In genomic region chr1:116203936-116204335, GRCh38 we compare ENCODE assay signal across 18 cellular contexts.
DNase-seq lines count a peak whose midpoint lies in the region; ATAC-seq, FAIRE-seq and TF ChIP-seq lines count a peak whose summit lies in the region.
"Had no signal": no experiment of that assay in that cellular context is flagged by ENCODE, and none has a peak within 500 bp of the region (broad histone marks: within the 10 kb centered on the region; RNA-seq: fewer than 3 reads in every experiment).

No MANE protein-coding gene starts in this region.

- H3K9ac ChIP-seq in K562 (ENCODE audit: insufficient read depth in 1 of 2, low read depth in 2 of 2, low read length in 2 of 2) (no peak overlapping the region), parathyroid adenoma (no peak overlapping the region)
- H3K9ac ChIP-seq: BLaER1 treated with 17β-estradiol and CSF1 and Interleukin-3, amounts not matched to agents 10 nM and 100 nM had no signal

- H3K79me2 ChIP-seq in K562 (ENCODE audit: control insufficient read depth, insufficient read depth, low read length) (no peaks in the 10 kb centered on the region), parathyroid adenoma (no peaks in the 10 kb centered on the region)

- H3K4me2 ChIP-seq in K562 (ENCODE audit: insufficient read depth, low read length): no peak overlapping the region
- no peak overlapping the region for H3K4me2 ChIP-seq in parathyroid adenoma (ENCODE audit: low read length)
- H3K4me2 ChIP-seq: BLaER1 treated with 17β-estradiol and CSF1 and Interleukin-3, amounts not matched to agents 10 nM and 100 nM; PC-9 had no signal

- FAIRE-seq in K562 (lab: Jason Lieb, UNC): no peak

- no TSS peak for BruUV-seq in K562 (replicated peaks; lab: Mats Ljungman, UMichigan)

- no peaks in the 10 kb centered on the region for H4K20me1 ChIP-seq in K562 (replicated peaks; ENCODE audit: control insufficient read depth, insufficient read depth, low read length)
- H4K20me1 ChIP-seq: BLaER1 treated with 17β-estradiol and CSF1 and Interleukin-3, amounts not matched to agents 10 nM and 100 nM had no signal

- H3K9me3 ChIP-seq in K562 (replicated peaks; ENCODE audit: control insufficient read depth, insufficient read depth, low read depth, low read length) (no peaks in the 10 kb centered on the region), parathyroid adenoma (ENCODE audit: control insufficient read depth, low read length) (no peaks in the 10 kb centered on the region)
- H3K9me3 ChIP-seq: BLaER1 treated with 17β-estradiol and CSF1 and Interleukin-3, amounts not matched to agents 10 nM and 100 nM had no signal

- no peak overlapping the region for H2AFZ ChIP-seq in K562 (ENCODE audit: low read depth, low read length)
- no peak overlapping the region for H2AFZ ChIP-seq in parathyroid adenoma
- H2AFZ ChIP-seq: PC-9 had no signal

- WGBS in K562 (ENCODE audit: insufficient coverage, low coverage, missing lambda C conversion rate): 0% methylated on average over 4 of the region's 4 CpGs

- TF ChIP-seq CTCF in C4-2B (conservative IDR thresholded peaks at IDR 0.05): no peak
- no peak for TF ChIP-seq CTCF in K562 (IDR thresholded peaks at IDR 0.05 in 2 of 3, conservative IDR thresholded peaks at IDR 0.05 in 1 of 3; ENCODE audit: insufficient read depth in 2 of 3, low read depth in 1 of 3, low read length in 3 of 3)
- no peak for TF ChIP-seq CTCF in parathyroid adenoma (IDR thresholded peaks at IDR 0.05)

- POLR2A ChIA-PET in K562 (lab: Yijun Ruan, JAX): interaction anchor here (0.8 kb wide), 1 partner anchor 212 kb away, joined by 3 read pairs; no protein-coding TSS in a partner anchor

- no peaks in the 10 kb centered on the region for H3K4me1 ChIP-seq in K562 (replicated peaks in 1 of 2; ENCODE audit: control insufficient read depth in 2 of 2, insufficient read depth in 2 of 2, low read length in 2 of 2)
- H3K4me1 ChIP-seq in parathyroid adenoma: peaks cover 20% of the 10 kb centered on the region
- H3K4me1 ChIP-seq: BLaER1 treated with 17β-estradiol and CSF1 and Interleukin-3, amounts not matched to agents 10 nM and 100 nM had no signal

- no peaks in the 10 kb centered on the region for H3K9me1 ChIP-seq in K562 (ENCODE audit: control insufficient read depth, insufficient read depth, low read length)

- H3K27me3 ChIP-seq in K562 (ENCODE audit: control insufficient read depth in 2 of 2, insufficient read depth in 2 of 2, low read length in 2 of 2) (peaks cover 14 to 27% of the 10 kb centered on the region in 2 experiments), parathyroid adenoma (ENCODE audit: control insufficient read depth, insufficient read depth, low read length) (no peaks in the 10 kb centered on the region)
- H3K27me3 ChIP-seq: BLaER1 treated with 17β-estradiol and CSF1 and Interleukin-3, amounts not matched to agents 10 nM and 100 nM had no signal

- no peak overlapping the region for H3K4me3 ChIP-seq in K562
- no peak overlapping the region for H3K4me3 ChIP-seq in parathyroid adenoma (ENCODE audit: low read depth, low read length)
- H3K4me3 ChIP-seq: BLaER1 treated with 17β-estradiol and CSF1 and Interleukin-3, amounts not matched to agents 10 nM and 100 nM; PC-9 had no signal

- H3K36me3 ChIP-seq in K562 (ENCODE audit: control insufficient read depth, insufficient read depth, low read length): no peaks in the 10 kb centered on the region
- no peaks in the 10 kb centered on the region for H3K36me3 ChIP-seq in parathyroid adenoma (ENCODE audit: control insufficient read depth, insufficient read depth, low read length)
- H3K36me3 ChIP-seq: BLaER1 treated with 17β-estradiol and CSF1 and Interleukin-3, amounts not matched to agents 10 nM and 100 nM had no signal

- TF ChIP-seq RAD21 in K562 (CRISPR knock-in tag; conservative IDR thresholded peaks at IDR 0.05 in 1 of 2, IDR thresholded peaks at IDR 0.05 in 1 of 2): no peak

- no peak for TF ChIP-seq EP300 in K562 (IDR thresholded peaks at IDR 0.05; ENCODE audit: low read length)

- H3K27ac ChIP-seq in C4-2B (peak overlapping the region; percentile 74; the same call in 1 of the 2 replicates), K562 (ENCODE audit: extremely low read depth, low read depth, low read length) (no peak overlapping the region), parathyroid adenoma (peak overlapping the region; percentile 96)
- H3K27ac ChIP-seq: BLaER1 treated with 17β-estradiol and CSF1 and Interleukin-3, amounts not matched to agents 10 nM and 100 nM; HL-60; PC-9 had no signal

- DNase-seq in NCI-H1694 treated with DMSO at 0.1 percent for 48 hours (lab: John Stamatoyannopoulos, UW) (peak; percentile 25), K562 (ENCODE audit: extremely low read depth in 1 of 4, low spot score in 3 of 4) (no peak), CD1c-positive myeloid dendritic cell (ENCODE audit: extremely low spot score) (no peak), iPS-NIHi7 (ENCODE audit: extremely low spot score) (no peak), HUDEP-2 (lab: John Stamatoyannopoulos, UW; ENCODE audit: unreplicated experiment in 76 of 76) (no peak)
- DNase-seq: DND-41, H7, IMR-90, Karpas-422, NCI-H1048, NCI-H1436, NCI-H2081, NCI-H510A, PC-9 had no signal

- intact Hi-C loops in K562 (cut with micrococcal nuclease): no loop called here

- CTCF ChIA-PET in K562 (lab: Yijun Ruan, JAX; ENCODE audit: low intra/inter-chr PET ratio): no interaction called here

- ATAC-seq in K562: no peak

- in situ Hi-C loops in K562 (cut with MboI): no loop called here

- no peak for TF ChIP-seq POLR2A in K562 (conservative IDR thresholded peaks at IDR 0.05)

TF ChIP-seq in K562, 482 proteins besides CTCF, POLR2A, EP300 and RAD21:
- TF ChIP-seq, protein P1, sequence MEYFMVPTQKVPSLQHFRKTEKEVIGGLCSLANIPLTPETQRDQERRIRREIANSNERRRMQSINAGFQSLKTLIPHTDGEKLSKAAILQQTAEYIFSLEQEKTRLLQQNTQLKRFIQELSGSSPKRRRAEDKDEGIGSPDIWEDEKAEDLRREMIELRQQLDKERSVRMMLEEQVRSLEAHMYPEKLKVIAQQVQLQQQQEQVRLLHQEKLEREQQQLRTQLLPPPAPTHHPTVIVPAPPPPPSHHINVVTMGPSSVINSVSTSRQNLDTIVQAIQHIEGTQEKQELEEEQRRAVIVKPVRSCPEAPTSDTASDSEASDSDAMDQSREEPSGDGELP (CRISPR knock-in tag; IDR thresholded peaks at IDR 0.05; ENCODE audit: borderline replicate concordance): no peak
- TF ChIP-seq, protein P2, sequence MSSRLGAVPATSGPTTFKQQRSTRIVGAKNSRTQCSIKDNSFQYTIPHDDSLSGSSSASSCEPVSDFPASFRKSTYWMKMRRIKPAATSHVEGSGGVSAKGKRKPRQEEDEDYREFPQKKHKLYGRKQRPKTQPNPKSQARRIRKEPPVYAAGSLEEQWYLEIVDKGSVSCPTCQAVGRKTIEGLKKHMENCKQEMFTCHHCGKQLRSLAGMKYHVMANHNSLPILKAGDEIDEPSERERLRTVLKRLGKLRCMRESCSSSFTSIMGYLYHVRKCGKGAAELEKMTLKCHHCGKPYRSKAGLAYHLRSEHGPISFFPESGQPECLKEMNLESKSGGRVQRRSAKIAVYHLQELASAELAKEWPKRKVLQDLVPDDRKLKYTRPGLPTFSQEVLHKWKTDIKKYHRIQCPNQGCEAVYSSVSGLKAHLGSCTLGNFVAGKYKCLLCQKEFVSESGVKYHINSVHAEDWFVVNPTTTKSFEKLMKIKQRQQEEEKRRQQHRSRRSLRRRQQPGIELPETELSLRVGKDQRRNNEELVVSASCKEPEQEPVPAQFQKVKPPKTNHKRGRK (tag; IDR thresholded peaks at IDR 0.05): 0 out of 2 replicates have a peak, but pooled peaks have one; percentile 9
